In genomic region chr6:87741001-87741650, GRCh38 we compare ENCODE assay signal across 29 cellular contexts. TPM values are rescaled to one million over a fixed set of nuclear protein-coding genes. Genes with fewer than 3 reads are reported as not detected.
A peak's percentile ranks its signal among the peaks of the same experiment; 100 is the strongest.
DNase-seq lines count a peak whose midpoint lies in the region; ATAC-seq and TF ChIP-seq lines count a peak whose summit lies in the region.
"Had no signal": no experiment of that assay in that cellular context is flagged by ENCODE, and none has a peak within 500 bp of the region (broad histone marks: within the 10 kb centered on the region; RNA-seq: fewer than 3 reads in every experiment).

No MANE protein-coding gene starts in this region.

- H3K4me3 ChIP-seq in CD4-positive, CD25-positive, alpha-beta regulatory T cell (ENCODE audit: low read depth, low read length): no peak overlapping the region
- no peak overlapping the region for H3K4me3 ChIP-seq in OCI-LY7 (ENCODE audit: low read depth, low read length, poor library complexity, severe bottlenecking)
- H3K4me3 ChIP-seq in A673 (ENCODE audit: low read depth, low read length, poor library complexity, severe bottlenecking): no peak overlapping the region
- H3K4me3 ChIP-seq in GM23248: no peak overlapping the region
- H3K4me3 ChIP-seq: ovary, stomach, thyroid gland had no signal

- POLR2A ChIA-PET in OCI-LY7 (lab: Charles Lee): interaction anchor here (0.6 to 1.9 kb wide), 8 partner anchors 11 to 77 kb away, joined by 3 to 8 read pairs (median 4); no protein-coding TSS in a partner anchor
- POLR2A ChIA-PET in A673 (lab: Charles Lee; ENCODE audit: low non-redundant PET): no interaction called here

- WGBS in GM23248 (ENCODE audit: low coverage in 1 of 2, low lambda C conversion rate in 2 of 2, missing lambda C conversion rate in 2 of 2), 2 experiments: 96 to 97% methylated on average over 9 of the region's 9 CpGs

- H3K36me3 Mint-ChIP-seq in CD4-positive, CD25-positive, alpha-beta regulatory T cell: peaks cover 7% of the 10 kb centered on the region
- H3K36me3 Mint-ChIP-seq in memory B cell (peaks cover 3% of the 10 kb centered on the region), type B pancreatic cell (no peaks in the 10 kb centered on the region)
- H3K36me3 Mint-ChIP-seq: activated naive CD4-positive, alpha-beta T cell treated with anti-CD3 and anti-CD28 coated beads, Interleukin-2, amount 50 U/mL, for 24 hours had no signal

- H3K27ac Mint-ChIP-seq in CD4-positive, CD25-positive, alpha-beta regulatory T cell: peak overlapping the region in 2 of 3 donors; percentile 5 to 27
- H3K27ac Mint-ChIP-seq in memory B cell (peak overlapping the region; percentile 61), type B pancreatic cell (no peak overlapping the region)
- H3K27ac Mint-ChIP-seq: activated naive CD4-positive, alpha-beta T cell treated with anti-CD3 and anti-CD28 coated beads, Interleukin-2, amount 50 U/mL, for 24 hours; nephron progenitor cell had no signal

- intact Hi-C loops in OCI-LY7 (cut with micrococcal nuclease; ENCODE audit: unreplicated experiment) (no loop called here), A673 (cut with micrococcal nuclease; ENCODE audit: unreplicated experiment) (no loop called here)

- H3K4me1 ChIP-seq in CD4-positive, CD25-positive, alpha-beta regulatory T cell (ENCODE audit: control insufficient read depth, insufficient read depth, low read length, poor library complexity, severe bottlenecking): peaks cover 15% of the 10 kb centered on the region
- H3K4me1 ChIP-seq in OCI-LY7 (ENCODE audit: insufficient read depth, low read length, poor library complexity, severe bottlenecking): peaks cover 13% of the 10 kb centered on the region
- no peaks in the 10 kb centered on the region for H3K4me1 ChIP-seq in A673 (ENCODE audit: insufficient read depth, low read length, poor library complexity, severe bottlenecking)
- no peaks in the 10 kb centered on the region for H3K4me1 ChIP-seq in GM23248 (ENCODE audit: insufficient read depth)
- H3K4me1 ChIP-seq: stomach, thyroid gland had no signal

- H3F3A ChIP-seq in GM23248 (ENCODE audit: insufficient read depth): no peaks in the 10 kb centered on the region

- no peak overlapping the region for H3K9ac ChIP-seq in GM23248

- H3K27me3 ChIP-seq in CD4-positive, CD25-positive, alpha-beta regulatory T cell (ENCODE audit: control insufficient read depth, insufficient read depth, low read length): no peaks in the 10 kb centered on the region
- no peaks in the 10 kb centered on the region for H3K27me3 ChIP-seq in A673 (replicated peaks; ENCODE audit: insufficient read depth, low read depth, low read length, poor library complexity)
- no peaks in the 10 kb centered on the region for H3K27me3 ChIP-seq in GM23248 (replicated peaks; ENCODE audit: insufficient read depth)
- H3K27me3 ChIP-seq: ovary, stomach, thyroid gland had no signal

- H3K27me3 Mint-ChIP-seq in CD4-positive, CD25-positive, alpha-beta regulatory T cell: no peaks in the 10 kb centered on the region
- H3K27me3 Mint-ChIP-seq in memory B cell (no peaks in the 10 kb centered on the region), type B pancreatic cell (no peaks in the 10 kb centered on the region)
- H3K27me3 Mint-ChIP-seq: activated naive CD4-positive, alpha-beta T cell treated with anti-CD3 and anti-CD28 coated beads, Interleukin-2, amount 50 U/mL, for 24 hours; T-helper 17 cell had no signal

- no peaks in the 10 kb centered on the region for H3K9me2 ChIP-seq in OCI-LY7 (ENCODE audit: insufficient read depth, low read length)
- no peaks in the 10 kb centered on the region; the same call in 1 of the 2 replicates for H3K9me2 ChIP-seq in GM23248 (ENCODE audit: insufficient read depth)

- CTCF ChIA-PET in OCI-LY7 (lab: Charles Lee; ENCODE audit: unreplicated experiment): interaction anchor here (0.8 kb wide), 1 partner anchor 13 kb away, joined by 5 read pairs; no protein-coding TSS in a partner anchor
- CTCF ChIA-PET in A673 (lab: Charles Lee): no interaction called here

- H3K4me3 Mint-ChIP-seq in CD4-positive, CD25-positive, alpha-beta regulatory T cell: no peak overlapping the region
- H3K4me3 Mint-ChIP-seq in memory B cell (no peak overlapping the region), type B pancreatic cell (no peak overlapping the region)
- H3K4me3 Mint-ChIP-seq: activated CD4-positive, alpha-beta T cell treated with anti-CD3 and anti-CD28 coated beads, Interleukin-2, amount 10 ng/mL, durations not matched to agents 24 days and 14 days; activated naive CD4-positive, alpha-beta T cell treated with anti-CD3 and anti-CD28 coated beads, Interleukin-2, amount 50 U/mL, for 24 hours; activated T-cell treated with anti-CD3 and anti-CD28 coated beads, Interleukin-2, amount 50 U/mL, for 72 hours; nephron progenitor cell; T-helper 17 cell had no signal

- H3K4me2 ChIP-seq in OCI-LY7 (ENCODE audit: low read length) (no peak overlapping the region), GM23248 (ENCODE audit: unreplicated experiment) (no peak overlapping the region)

- H3K27ac ChIP-seq in CD4-positive, CD25-positive, alpha-beta regulatory T cell (ENCODE audit: insufficient read depth, low read length, poor library complexity, severe bottlenecking): no peak overlapping the region
- H3K27ac ChIP-seq in OCI-LY7 (ENCODE audit: low read depth, low read length, poor library complexity, severe bottlenecking) (no peak overlapping the region), A673 (ENCODE audit: low read depth, low read length, poor library complexity, severe bottlenecking) (no peak overlapping the region), GM23248 (no peak overlapping the region)
- H3K27ac ChIP-seq: HL-60, ovary, RWPE1, stomach, thyroid gland, VCaP had no signal

- no peak for TF ChIP-seq CTCF in OCI-LY7 (conservative IDR thresholded peaks at IDR 0.05; ENCODE audit: low read length)
- no peak for TF ChIP-seq CTCF in A673 (conservative IDR thresholded peaks at IDR 0.05; ENCODE audit: low read depth, low read length)
- TF ChIP-seq CTCF in type B pancreatic cell (conservative IDR thresholded peaks at IDR 0.05): no peak

- H3K79me2 ChIP-seq in OCI-LY7 (ENCODE audit: insufficient read depth, low read depth, low read length): no peaks in the 10 kb centered on the region
- H3K79me2 ChIP-seq in GM23248 (ENCODE audit: insufficient read depth): no peaks in the 10 kb centered on the region

- H2AFZ ChIP-seq in OCI-LY7 (ENCODE audit: low read length) (peak overlapping the region; percentile 43; the same call in 1 of the 2 replicates), GM23248 (no peak overlapping the region)

- H3K9me3 Mint-ChIP-seq in CD4-positive, CD25-positive, alpha-beta regulatory T cell: peaks cover 0 to 4% (median 0%) of the 10 kb centered on the region in 7 donors
- H3K9me3 Mint-ChIP-seq in memory B cell (peaks cover 4% of the 10 kb centered on the region), type B pancreatic cell (no peaks in the 10 kb centered on the region)
- H3K9me3 Mint-ChIP-seq: activated naive CD4-positive, alpha-beta T cell treated with anti-CD3 and anti-CD28 coated beads, Interleukin-2, amount 50 U/mL, for 24 hours had no signal

- peak; percentile 34 for DNase-seq in NCI-H510A treated with DMSO at 0.1 percent for 48 hours (lab: John Stamatoyannopoulos, UW)
- DNase-seq in NCI-H510A (lab: John Stamatoyannopoulos, UW): no peak
- no peak for DNase-seq in CD4-positive, CD25-positive, alpha-beta regulatory T cell
- DNase-seq in OCI-LY7 (ENCODE audit: low spot score): no peak
- no peak for DNase-seq in memory B cell (ENCODE audit: low spot score in 2 of 2)
- no peak for DNase-seq in A673 (ENCODE audit: low spot score)
- no peak for DNase-seq in GM23248
- no peak for DNase-seq in type B pancreatic cell (ENCODE audit: extremely low spot score, unreplicated experiment)
- DNase-seq: AML-193; anterior cingulate cortex; COR-L47; DND-41; effector memory CD4-positive, alpha-beta T cell; glutamatergic neuron; GOT3; NCI-H187; nephron progenitor cell; ovary; retina; small intestine; stomach; thyroid gland had no signal

- in situ Hi-C loops in GM23248 (cut with MboI): no loop called here

- H3K9me3 ChIP-seq in CD4-positive, CD25-positive, alpha-beta regulatory T cell (ENCODE audit: control insufficient read depth in 2 of 2, low read length in 2 of 2): no peaks in the 10 kb centered on the region
- H3K9me3 ChIP-seq in OCI-LY7 (ENCODE audit: low read length): no peaks in the 10 kb centered on the region; the same call in none of the 2 replicates
- H3K9me3 ChIP-seq in A673 (ENCODE audit: low read depth, low read length, poor library complexity, severe bottlenecking): no peaks in the 10 kb centered on the region
- no peaks in the 10 kb centered on the region for H3K9me3 ChIP-seq in GM23248 (ENCODE audit: low read depth)
- H3K9me3 ChIP-seq: ovary, stomach, thyroid gland had no signal

- BruUV-seq in OCI-LY7 (replicated peaks; lab: Mats Ljungman, UMichigan) (no TSS peak), A673 (replicated peaks; lab: Mats Ljungman, UMichigan) (no TSS peak)

- ATAC-seq in CD4-positive, CD25-positive, alpha-beta regulatory T cell (ENCODE audit: low read depth in 2 of 2): no peak
- ATAC-seq in memory B cell (ENCODE audit: low read depth): no peak

- H3K36me3 ChIP-seq in CD4-positive, CD25-positive, alpha-beta regulatory T cell (ENCODE audit: control insufficient read depth, insufficient read depth, low read length): no peaks in the 10 kb centered on the region
- no peaks in the 10 kb centered on the region for H3K36me3 ChIP-seq in OCI-LY7 (ENCODE audit: insufficient read depth, low read length)
- H3K36me3 ChIP-seq in A673 (ENCODE audit: insufficient read depth, low read length, poor library complexity, severe bottlenecking): no peaks in the 10 kb centered on the region
- H3K36me3 ChIP-seq in GM23248 (ENCODE audit: low read depth): no peaks in the 10 kb centered on the region
- H3K36me3 ChIP-seq: ovary, stomach, thyroid gland had no signal

- H4K20me1 ChIP-seq in OCI-LY7 (ENCODE audit: insufficient read depth, low read length): no peaks in the 10 kb centered on the region
- no peaks in the 10 kb centered on the region for H4K20me1 ChIP-seq in GM23248 (ENCODE audit: insufficient read depth)

- H3K4me1 Mint-ChIP-seq in CD4-positive, CD25-positive, alpha-beta regulatory T cell: peaks cover 25 to 50% (median 34%) of the 10 kb centered on the region in 4 donors
- H3K4me1 Mint-ChIP-seq in memory B cell (peaks cover 25% of the 10 kb centered on the region), type B pancreatic cell (ENCODE audit: unreplicated experiment) (peaks cover under 1% of the 10 kb centered on the region)
- H3K4me1 Mint-ChIP-seq: nephron progenitor cell had no signal

RNA-seq across cellular contexts. Expression of gene AKIRIN2, which starts 39.1 kb away (rescaled TPM):
- total RNA-seq in CD4-positive, CD25-positive, alpha-beta regulatory T cell: 119 TPM
- polyA plus RNA-seq in CD4-positive, CD25-positive, alpha-beta regulatory T cell: 10 to 100 TPM; 47.7 to 66.7 (median 49.5) TPM
- total RNA-seq in OCI-LY7 (2014; rRNA removed; shearing (Covaris generic)): 70.3 and 70.4 TPM in 2 replicates
- total RNA-seq in OCI-LY7 (2022): 127 and 129 TPM in 2 replicates
- 66.7 and 68.9 TPM in 2 replicates for total RNA-seq in A673 (2021)
- 21.4 and 24.9 TPM in 2 replicates for total RNA-seq in GM23248 (2014; rRNA removed; shearing (Covaris generic))
- polyA plus RNA-seq in GM23248 (2016; fragmentation: Nextera tagmentation; extraction: Ambion mirVana): 60.6 and 66.2 TPM in 2 replicates
- 57.2 and 61.7 TPM in 2 replicates for total RNA-seq in type B pancreatic cell (ENCODE audit: low replicate concordance)
